In genomic region chrX:30674799-30675198, GRCh38 we compare ENCODE assay signal across 31 cellular contexts.
"Had no signal": no experiment of that assay in that cellular context is flagged by ENCODE, and none has a peak within 500 bp of the region (broad histone marks: within the 10 kb centered on the region; RNA-seq: fewer than 3 reads in every experiment).

No MANE protein-coding gene starts in this region.

- H3K36me3 Mint-ChIP-seq: natural killer cell treated with Interleukin-12 subunit alpha and Interleukin-12 subunit beta and Interleukin-15 and Interleukin-18, amount 100 ng/mL, for 72 hours had no signal

- H3K36me3 ChIP-seq: ovary, thoracic aorta, thyroid gland, upper lobe of right lung, uterus had no signal

- H3K27ac Mint-ChIP-seq: naive thymus-derived CD8-positive, alpha-beta T cell; natural killer cell treated with Interleukin-12 subunit alpha and Interleukin-12 subunit beta and Interleukin-15 and Interleukin-18, amount 100 ng/mL, for 72 hours; nephron progenitor cell; progenitor cell of endocrine pancreas; stimulated activated effector memory CD8-positive, alpha-beta T cell treated with anti-CD3 and anti-CD28 coated beads, Interleukin-12 subunit alpha, Interleukin-12 subunit beta, amount 100 ng/mL, for 72 hours; stimulated activated naive B cell treated with anti-CD40 and anti-IgM and Interleukin-4, amounts not matched to agents 10 μg/mL and 1 μg/mL and 100 μg/mL, for 72 hours; stimulated activated naive CD8-positive, alpha-beta T cell treated with anti-CD3 and anti-CD28 coated beads, Interleukin-15, Interleukin-2, amounts not matched to agents 100 ng/mL and 50 ng/mL, for 24 hours; type B pancreatic cell had no signal

- H3K9ac ChIP-seq: parathyroid adenoma had no signal

- H3K27me3 ChIP-seq: neutrophil, ovary, spleen, stomach, thyroid gland, upper lobe of right lung, uterus had no signal

- H2AFZ ChIP-seq: parathyroid adenoma had no signal

- H3K9me3 ChIP-seq: neutrophil, ovary, psoas muscle, spleen, stomach, thoracic aorta, thyroid gland, tibial nerve, upper lobe of right lung, uterus had no signal

- H3K27ac ChIP-seq: ovary, parathyroid adenoma, psoas muscle, skin epidermis, spleen, stomach, thoracic aorta, thyroid gland, tibial nerve, upper lobe of right lung, uterus had no signal

- H3K79me2 ChIP-seq: parathyroid adenoma had no signal

- H3K9me3 Mint-ChIP-seq: naive thymus-derived CD8-positive, alpha-beta T cell; natural killer cell treated with Interleukin-12 subunit alpha and Interleukin-12 subunit beta and Interleukin-15 and Interleukin-18, amount 100 ng/mL, for 72 hours; nephron progenitor cell; stimulated activated effector memory CD8-positive, alpha-beta T cell treated with anti-CD3 and anti-CD28 coated beads, Interleukin-12 subunit alpha, Interleukin-12 subunit beta, amount 100 ng/mL, for 72 hours; stimulated activated naive B cell treated with anti-CD40 and anti-IgM and Interleukin-4, amounts not matched to agents 10 μg/mL and 1 μg/mL and 100 μg/mL, for 72 hours; stimulated activated naive CD8-positive, alpha-beta T cell treated with anti-CD3 and anti-CD28 coated beads, Interleukin-15, Interleukin-2, amounts not matched to agents 100 ng/mL and 50 ng/mL, for 24 hours; type B pancreatic cell had no signal

- H3K4me1 Mint-ChIP-seq: naive B cell; naive thymus-derived CD8-positive, alpha-beta T cell; nephron progenitor cell; neural crest cell; stimulated activated effector memory CD8-positive, alpha-beta T cell treated with anti-CD3 and anti-CD28 coated beads, Interleukin-12 subunit alpha, Interleukin-12 subunit beta, amount 100 ng/mL, for 72 hours; stimulated activated naive B cell treated with anti-CD40 and anti-IgM and Interleukin-4, amounts not matched to agents 10 μg/mL and 1 μg/mL and 100 μg/mL, for 72 hours had no signal

- H3K4me2 ChIP-seq: smooth muscle cell had no signal

- H3K4me1 ChIP-seq: parathyroid adenoma, psoas muscle, spleen, stomach, thyroid gland, tibial nerve, upper lobe of right lung, uterus had no signal

- ATAC-seq: naive thymus-derived CD8-positive, alpha-beta T cell; natural killer cell treated with Interleukin-12 subunit alpha and Interleukin-12 subunit beta and Interleukin-15 and Interleukin-18, amount 100 ng/mL, for 72 hours; right cardiac atrium; sciatic nerve; stimulated activated effector memory CD8-positive, alpha-beta T cell treated with anti-CD3 and anti-CD28 coated beads, Interleukin-12 subunit alpha, Interleukin-12 subunit beta, amount 100 ng/mL, for 72 hours; stimulated activated naive B cell treated with anti-CD40 and anti-IgM and Interleukin-4, amounts not matched to agents 10 μg/mL and 1 μg/mL and 100 μg/mL, for 72 hours; upper lobe of right lung had no signal

- H3K4me3 Mint-ChIP-seq: naive B cell; naive thymus-derived CD8-positive, alpha-beta T cell; natural killer cell treated with Interleukin-12 subunit alpha and Interleukin-12 subunit beta and Interleukin-15 and Interleukin-18, amount 100 ng/mL, for 72 hours; nephron progenitor cell; neural crest cell; stimulated activated effector memory CD8-positive, alpha-beta T cell treated with anti-CD3 and anti-CD28 coated beads, Interleukin-12 subunit alpha, Interleukin-12 subunit beta, amount 100 ng/mL, for 72 hours; stimulated activated naive B cell treated with anti-CD40 and anti-IgM and Interleukin-4, amounts not matched to agents 10 μg/mL and 1 μg/mL and 100 μg/mL, for 72 hours; stimulated activated naive CD8-positive, alpha-beta T cell treated with anti-CD3 and anti-CD28 coated beads, Interleukin-15, Interleukin-2, amounts not matched to agents 100 ng/mL and 50 ng/mL, for 24 hours; type B pancreatic cell had no signal

- H3K27me3 Mint-ChIP-seq: naive B cell; naive thymus-derived CD8-positive, alpha-beta T cell; natural killer cell treated with Interleukin-12 subunit alpha and Interleukin-12 subunit beta and Interleukin-15 and Interleukin-18, amount 100 ng/mL, for 72 hours; progenitor cell of endocrine pancreas; stimulated activated naive B cell treated with anti-CD40 and anti-IgM and Interleukin-4, amounts not matched to agents 10 μg/mL and 1 μg/mL and 100 μg/mL, for 72 hours; stimulated activated naive CD8-positive, alpha-beta T cell treated with anti-CD3 and anti-CD28 coated beads, Interleukin-15, Interleukin-2, amounts not matched to agents 100 ng/mL and 50 ng/mL, for 24 hours; type B pancreatic cell had no signal

- H3K4me3 ChIP-seq: ovary, psoas muscle, skin epidermis, smooth muscle cell, spleen, stomach, thoracic aorta, thyroid gland, tibial nerve, upper lobe of right lung, uterus had no signal

- DNase-seq: naive B cell; naive thymus-derived CD8-positive, alpha-beta T cell; nephron progenitor cell; nucleus accumbens; ovary; posterior cingulate gyrus; psoas muscle; right cardiac atrium; spleen; stimulated activated CD4-positive, alpha-beta T cell treated with anti-CD3 and anti-CD28 coated beads, Interleukin-12 subunit alpha, Interleukin-12 subunit beta, amount 100 ng/mL, for 4 hours; stimulated activated CD4-positive, alpha-beta T cell treated with anti-CD3 and anti-CD28 coated beads, Interleukin-1b, Interleukin-23, amount 100 ng/mL, for 48 hours; stimulated activated CD4-positive, alpha-beta T cell treated with anti-CD3 and anti-CD28 coated beads, Interleukin-4, amount 100 ng/mL, for 24 hours; stimulated activated naive B cell treated with anti-CD40 and anti-IgM and Interleukin-4, amounts not matched to agents 10 μg/mL and 1 μg/mL and 100 μg/mL, for 72 hours; stimulated activated naive CD4-positive, alpha-beta T cell treated with Interleukin-2 at 50 U/mL for 16 hours; stomach; thyroid gland; upper lobe of right lung; uterus had no signal
